Comparison of ENCODE assay signal across 8 cellular contexts in the genomic region with DNA sequence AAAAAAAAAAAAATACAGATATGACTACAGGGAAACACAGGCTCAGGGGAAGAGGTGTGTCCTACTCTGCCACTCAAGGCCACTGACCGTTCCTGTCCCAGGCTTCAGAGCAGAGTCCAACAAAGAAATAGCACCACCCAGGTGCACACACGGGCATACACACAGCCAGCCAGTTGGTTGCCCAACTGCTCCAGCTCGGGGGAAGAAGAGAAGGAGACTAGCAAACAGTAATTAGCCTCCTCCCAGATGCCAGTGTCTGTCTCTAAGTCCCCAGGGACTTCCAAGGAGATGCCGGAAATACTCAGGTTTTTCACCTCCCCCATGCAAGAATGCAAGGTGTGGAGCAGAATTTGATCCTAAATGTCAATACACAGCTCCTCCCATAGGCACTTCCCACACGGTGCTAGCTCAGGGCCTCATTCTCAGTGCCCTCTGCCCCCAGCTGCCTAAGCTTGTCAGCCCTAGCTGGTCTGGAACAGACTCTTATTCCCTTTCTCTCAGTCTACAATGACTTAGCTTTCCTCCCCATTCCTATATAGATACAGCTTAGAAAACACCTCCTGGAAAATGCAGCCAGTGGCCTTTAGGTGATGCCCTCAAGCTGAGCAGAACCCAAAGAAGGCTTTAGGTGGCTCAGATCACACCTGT. TPM values are rescaled to one million over a fixed set of nuclear protein-coding genes. Genes with fewer than 3 reads are reported as not detected.
DNase-seq lines count a peak whose midpoint lies in the region; ATAC-seq lines count a peak whose summit lies in the region.

No MANE protein-coding gene starts in this region.

- POLR2A ChIA-PET in CD4-positive, alpha-beta memory T cell (lab: Charles Lee; ENCODE audit: partially characterized antibody) = interaction anchor here (4.3 kb wide), 1 partner anchor 43 kb away, joined by 33 read pairs; a partner anchor contains a TSS
- POLR2A ChIA-PET in activated naive CD8-positive, alpha-beta T cell treated with anti-CD3 and anti-CD28 coated beads, Interleukin-2, amount 10 ng/mL, durations not matched to agents 7 days and 5 days (lab: Charles Lee) = interaction anchor here (3.1 to 3.4 kb wide), 2 partner anchors 11 to 44 kb away, joined by 15 to 19 read pairs; no protein-coding TSS in a partner anchor

- H3K27ac Mint-ChIP-seq in CD4-positive, alpha-beta memory T cell = peak overlapping the region; percentile 56 to 97 (median 91)
- peak overlapping the region; percentile 61 for H3K27ac Mint-ChIP-seq in activated naive CD8-positive, alpha-beta T cell treated with anti-CD3 and anti-CD28 coated beads, Interleukin-2, amount 10 ng/mL, durations not matched to agents 7 days and 5 days

- no peaks in the 10 kb centered on the region for H3K9me3 ChIP-seq in CD4-positive, alpha-beta memory T cell (ENCODE audit: control insufficient read depth in 1 of 2, low read length in 2 of 2)

- no peaks in the 10 kb centered on the region for H3K27me3 ChIP-seq in CD4-positive, alpha-beta memory T cell (ENCODE audit: insufficient read depth, low read length)

- CTCF ChIA-PET in CD4-positive, alpha-beta memory T cell (lab: Charles Lee; ENCODE audit: partially characterized antibody) = interaction anchor here (0.6 to 8.2 kb wide), 6 partner anchors 9 to 121 kb away, joined by 3 to 54 read pairs (median 4); no protein-coding TSS in a partner anchor

- intact Hi-C loops in CD4-positive, alpha-beta memory T cell (cut with micrococcal nuclease) = loop anchor here (5.0 kb wide), 2 partner anchors 262 to 1208 kb away; a partner anchor contains a TSS

- no peaks in the 10 kb centered on the region for H3K36me3 ChIP-seq in CD4-positive, alpha-beta memory T cell (ENCODE audit: insufficient read depth, low read length)

- H3K27me3 Mint-ChIP-seq in CD4-positive, alpha-beta memory T cell = no peaks in the 10 kb centered on the region
- no peaks in the 10 kb centered on the region for H3K27me3 Mint-ChIP-seq in activated naive CD8-positive, alpha-beta T cell treated with anti-CD3 and anti-CD28 coated beads, Interleukin-2, amount 10 ng/mL, durations not matched to agents 7 days and 5 days

- no peak overlapping the region for H3K4me3 ChIP-seq in CD4-positive, alpha-beta memory T cell (ENCODE audit: low read length in 2 of 2)

- peaks cover 0 to 13% of the 10 kb centered on the region in 2 donors for H3K36me3 Mint-ChIP-seq in CD4-positive, alpha-beta memory T cell
- H3K36me3 Mint-ChIP-seq in activated naive CD8-positive, alpha-beta T cell treated with anti-CD3 and anti-CD28 coated beads, Interleukin-2, amount 10 ng/mL, durations not matched to agents 7 days and 5 days = peaks cover 21% of the 10 kb centered on the region

- no peak overlapping the region for H3K27ac ChIP-seq in CD4-positive, alpha-beta memory T cell (ENCODE audit: low read depth, low read length)

- peaks cover 26% of the 10 kb centered on the region for H3K4me1 ChIP-seq in CD4-positive, alpha-beta memory T cell (ENCODE audit: insufficient read depth, low read length)

- H3K9me3 Mint-ChIP-seq in CD4-positive, alpha-beta memory T cell = peaks cover 0 to 1% (median 0%) of the 10 kb centered on the region in 8 donors
- no peaks in the 10 kb centered on the region for H3K9me3 Mint-ChIP-seq in activated naive CD8-positive, alpha-beta T cell treated with anti-CD3 and anti-CD28 coated beads, Interleukin-2, amount 10 ng/mL, durations not matched to agents 7 days and 5 days

- peaks cover 25 to 37% (median 31%) of the 10 kb centered on the region in 4 donors for H3K4me1 Mint-ChIP-seq in CD4-positive, alpha-beta memory T cell
- H3K4me1 Mint-ChIP-seq in activated naive CD8-positive, alpha-beta T cell treated with anti-CD3 and anti-CD28 coated beads, Interleukin-2, amount 10 ng/mL, durations not matched to agents 7 days and 5 days = peaks cover 23% of the 10 kb centered on the region

- ATAC-seq in activated naive CD8-positive, alpha-beta T cell treated with anti-CD3 and anti-CD28 coated beads, Interleukin-2, amount 10 ng/mL, durations not matched to agents 7 days and 5 days (ENCODE audit: low read depth) = no peak
- ATAC-seq in HG03108 (IDR thresholded peaks at IDR 0.05; ENCODE audit: unreplicated experiment) = no peak

- no peak for DNase-seq in CD4-positive, alpha-beta memory T cell
- DNase-seq in LoVo (ENCODE audit: low spot score) = peak; percentile 63
- DNase-seq in activated naive CD8-positive, alpha-beta T cell treated with anti-CD3 and anti-CD28 coated beads, Interleukin-2, amount 10 ng/mL, durations not matched to agents 7 days and 5 days = no peak
- peak; percentile 85 for DNase-seq in mucosa of gallbladder (ENCODE audit: low spot score)
- no peak for DNase-seq in NCI-H510A treated with DMSO at 0.1 percent for 48 hours (lab: John Stamatoyannopoulos, UW)
- DNase-seq in stimulated activated CD4-positive, alpha-beta T cell treated with anti-CD3 and anti-CD28 coated beads, Interleukin-2, amount 100 ng/mL, for 24 hours = no peak
- no peak for DNase-seq in CD1c-positive myeloid dendritic cell (ENCODE audit: extremely low spot score)

- peak overlapping the region; percentile 71 to 98 (median 94) for H3K4me3 Mint-ChIP-seq in CD4-positive, alpha-beta memory T cell
- H3K4me3 Mint-ChIP-seq in activated naive CD8-positive, alpha-beta T cell treated with anti-CD3 and anti-CD28 coated beads, Interleukin-2, amount 10 ng/mL, durations not matched to agents 7 days and 5 days = peak overlapping the region; percentile 95

RNA-seq across cellular contexts. Expression of a gene that starts 1.7 kb away (rescaled TPM):
- 1 to 10 TPM; 1.3 to 1.4 TPM for total RNA-seq in CD4-positive, alpha-beta memory T cell
- under 1 TPM; 0.09 to 0.55 TPM for polyA plus RNA-seq in CD4-positive, alpha-beta memory T cell
- 1 to 10 TPM; 4.7 to 5.5 TPM for total RNA-seq in activated naive CD8-positive, alpha-beta T cell treated with anti-CD3 and anti-CD28 coated beads, Interleukin-2, amount 10 ng/mL, durations not matched to agents 7 days and 5 days
- total RNA-seq in mucosa of gallbladder = 94.5 TPM

RNA-seq across cellular contexts. Expression of a gene that starts 45.7 kb away (rescaled TPM):
- 10 to 100 TPM; 21.0 TPM for total RNA-seq in CD4-positive, alpha-beta memory T cell
- 10 to 100 TPM; 26.2 to 29.3 TPM for polyA plus RNA-seq in CD4-positive, alpha-beta memory T cell
- 10 to 100 TPM; 22.8 to 26.3 TPM for total RNA-seq in activated naive CD8-positive, alpha-beta T cell treated with anti-CD3 and anti-CD28 coated beads, Interleukin-2, amount 10 ng/mL, durations not matched to agents 7 days and 5 days
- total RNA-seq in mucosa of gallbladder = 25.5 TPM

RNA-seq across cellular contexts. Expression of a gene that starts 46.0 kb away (rescaled TPM):
- total RNA-seq in CD4-positive, alpha-beta memory T cell = under 1 TPM; 0.22 to 0.32 TPM
- not detected for polyA plus RNA-seq in CD4-positive, alpha-beta memory T cell
- 1 to 10 TPM; 6.6 to 7.5 TPM for total RNA-seq in activated naive CD8-positive, alpha-beta T cell treated with anti-CD3 and anti-CD28 coated beads, Interleukin-2, amount 10 ng/mL, durations not matched to agents 7 days and 5 days
- total RNA-seq in mucosa of gallbladder = 1.9 TPM

Comparison
In these comparisons a context has a peak if more than half of its experiments do, and no peak if none do; other contexts are left out.
1. DNase-seq: peak in LoVo (single experiment) and mucosa of gallbladder (single experiment); none in CD4-positive, alpha-beta memory T cell (0 of 5), activated naive CD8-positive, alpha-beta T cell treated with anti-CD3 and anti-CD28 coated beads, Interleukin-2, amount 10 ng/mL, durations not matched to agents 7 days and 5 days (single experiment), NCI-H510A treated with DMSO at 0.1 percent for 48 hours (single experiment), stimulated activated CD4-positive, alpha-beta T cell treated with anti-CD3 and anti-CD28 coated beads, Interleukin-2, amount 100 ng/mL, for 24 hours (0 of 2) and CD1c-positive myeloid dendritic cell (single experiment).
2. RNA of a gene that starts 1.7 kb away (total RNA-seq): 94.5 TPM in mucosa of gallbladder (single experiment); 4.7 to 5.5 TPM in activated naive CD8-positive, alpha-beta T cell treated with anti-CD3 and anti-CD28 coated beads, Interleukin-2, amount 10 ng/mL, durations not matched to agents 7 days and 5 days and 1.3 to 1.4 TPM in CD4-positive, alpha-beta memory T cell; every median in the first group is over 10 times any median in the second.